9 cellular contexts compared by ENCODE assay signal in the genomic region with DNA sequence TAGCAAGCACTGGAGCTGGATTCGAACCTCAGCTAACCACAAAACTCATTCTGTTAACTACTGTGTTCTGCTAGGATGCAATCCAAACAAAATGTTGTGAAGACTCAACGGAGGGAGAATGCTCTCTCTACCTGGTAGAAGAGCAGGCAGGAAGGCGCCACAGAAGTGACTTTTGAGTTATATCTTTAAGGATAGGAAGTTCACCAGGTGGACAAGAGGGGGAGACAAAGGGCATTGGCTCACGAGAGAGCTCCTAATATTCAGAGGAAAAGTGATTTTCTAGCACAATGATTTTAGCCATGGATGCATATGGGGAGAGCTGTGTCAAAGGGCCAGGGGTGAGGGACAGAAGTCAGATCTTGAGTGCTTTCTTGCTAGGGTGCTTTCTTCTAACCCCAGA.
DNase-seq lines count a peak whose midpoint lies in the region; ATAC-seq, FAIRE-seq and TF ChIP-seq lines count a peak whose summit lies in the region.
"Had no signal": no experiment of that assay in that cellular context is flagged by ENCODE, and none has a peak within 500 bp of the region (broad histone marks: within the 10 kb centered on the region; RNA-seq: fewer than 3 reads in every experiment).

No MANE protein-coding gene starts in this region.

- H3K4me1 ChIP-seq in H1 (replicated peaks in 1 of 4; ENCODE audit: control insufficient read depth in 3 of 4, insufficient read depth in 4 of 4, low read length in 3 of 4): no peaks in the 10 kb centered on the region

- H3K27ac Mint-ChIP-seq in activated CD8-positive, alpha-beta T cell treated with anti-CD3 and anti-CD28 coated beads, Interleukin-2, amount 10 ng/mL, durations not matched to agents 7 days and 5 days: no peak overlapping the region
- no peak overlapping the region for H3K27ac Mint-ChIP-seq in activated CD8-positive, alpha-beta T cell treated with anti-CD3 and anti-CD28 coated beads for 36 hours

- no peaks in the 10 kb centered on the region for H3K9me3 Mint-ChIP-seq in activated CD8-positive, alpha-beta T cell treated with anti-CD3 and anti-CD28 coated beads, Interleukin-2, amount 10 ng/mL, durations not matched to agents 7 days and 5 days (ENCODE audit: insufficient read depth)
- H3K9me3 Mint-ChIP-seq in activated CD8-positive, alpha-beta T cell treated with anti-CD3 and anti-CD28 coated beads for 36 hours: no peaks in the 10 kb centered on the region

- H3K14ac ChIP-seq in H1 (ENCODE audit: insufficient read length): no peak overlapping the region

- no peaks in the 10 kb centered on the region for H3K4me1 Mint-ChIP-seq in activated CD8-positive, alpha-beta T cell treated with anti-CD3 and anti-CD28 coated beads, Interleukin-2, amount 10 ng/mL, durations not matched to agents 7 days and 5 days (ENCODE audit: low read depth)
- H3K4me1 Mint-ChIP-seq in activated CD8-positive, alpha-beta T cell treated with anti-CD3 and anti-CD28 coated beads for 36 hours (ENCODE audit: low read depth): no peaks in the 10 kb centered on the region

- no peak overlapping the region for H3K23ac ChIP-seq in H1 (ENCODE audit: insufficient read length)

- H2AFZ ChIP-seq in H1 (ENCODE audit: low read length): no peak overlapping the region

- no peaks in the 10 kb centered on the region for H3K36me3 ChIP-seq in H1 (ENCODE audit: control insufficient read depth in 2 of 4, insufficient read depth in 4 of 4, low read length in 3 of 4)

- no peak overlapping the region for H3K4me3 ChIP-seq in H1 (ENCODE audit: extremely low read depth in 1 of 4, insufficient read depth in 2 of 4, low read depth in 3 of 4, low read length in 4 of 4)
- no peak overlapping the region for H3K4me3 ChIP-seq in retinal pigment epithelial cell (ENCODE audit: low read length)

- 70% methylated on average over 4 of the region's 4 CpGs; no CpG with 5 or more reads in 1 of the 2 experiments for WGBS in H1 (ENCODE audit: extremely low coverage in 1 of 2, insufficient coverage in 1 of 2, insufficient read length in 1 of 2, insufficient replicate concordance in 2 of 2, low coverage in 1 of 2, low lambda C conversion rate in 2 of 2, missing lambda C conversion rate in 1 of 2), 2 experiments

- no peak overlapping the region for H4K91ac ChIP-seq in H1 (replicated peaks; ENCODE audit: insufficient read length, low read length)

- H3K56ac ChIP-seq in H1 (replicated peaks; ENCODE audit: insufficient read length, low read depth, low read length): no peak overlapping the region

- peak; percentile 37 for DNase-seq in activated CD8-positive, alpha-beta T cell treated with anti-CD3 and anti-CD28 coated beads, Interleukin-2, amount 10 ng/mL, durations not matched to agents 7 days and 5 days
- DNase-seq in activated CD8-positive, alpha-beta T cell treated with anti-CD3 and anti-CD28 coated beads for 36 hours: no peak
- peak; percentile 36 for DNase-seq in M059J (ENCODE audit: low read depth)
- DNase-seq in H1 (ENCODE audit: low read depth in 1 of 2, low spot score in 2 of 2): no peak
- no peak for DNase-seq in retinal pigment epithelial cell (ENCODE audit: low read depth)
- no peak for DNase-seq in activated T-cell treated with anti-CD3 and anti-CD28 coated beads for 4 hours

- H3K4me3 Mint-ChIP-seq in activated CD8-positive, alpha-beta T cell treated with anti-CD3 and anti-CD28 coated beads, Interleukin-2, amount 10 ng/mL, durations not matched to agents 7 days and 5 days: no peak overlapping the region
- H3K4me3 Mint-ChIP-seq in activated CD8-positive, alpha-beta T cell treated with anti-CD3 and anti-CD28 coated beads for 36 hours: no peak overlapping the region

- CTCF ChIA-PET in activated CD8-positive, alpha-beta T cell treated with anti-CD3 and anti-CD28 coated beads, Interleukin-2, amount 10 ng/mL, durations not matched to agents 7 days and 5 days (lab: Charles Lee): interaction anchor here (0.9 to 4.0 kb wide), 11 partner anchors 15 to 169 kb away, joined by 3 to 49 read pairs (median 4); no protein-coding TSS in a partner anchor
- CTCF ChIA-PET in activated CD8-positive, alpha-beta T cell treated with anti-CD3 and anti-CD28 coated beads for 36 hours (lab: Charles Lee): interaction anchor here (0.7 to 2.6 kb wide), 3 partner anchors 9 to 165 kb away, joined by 3 to 10 read pairs (median 3); no protein-coding TSS in a partner anchor
- CTCF ChIA-PET in H1 (lab: Charles Lee; ENCODE audit: partially characterized antibody): interaction anchor here (0.6 to 4.5 kb wide), 43 partner anchors 9 to 252 kb away, joined by 3 to 50 read pairs (median 5); no protein-coding TSS in a partner anchor

- H3K27me3 Mint-ChIP-seq in activated CD8-positive, alpha-beta T cell treated with anti-CD3 and anti-CD28 coated beads, Interleukin-2, amount 10 ng/mL, durations not matched to agents 7 days and 5 days (ENCODE audit: low read depth): peaks cover 33% of the 10 kb centered on the region
- peaks cover 5% of the 10 kb centered on the region for H3K27me3 Mint-ChIP-seq in activated CD8-positive, alpha-beta T cell treated with anti-CD3 and anti-CD28 coated beads for 36 hours

- TF ChIP-seq CTCF in activated CD8-positive, alpha-beta T cell treated with anti-CD3 and anti-CD28 coated beads for 36 hours (IDR thresholded peaks at IDR 0.05): no peak
- TF ChIP-seq CTCF in H1 (IDR thresholded peaks at IDR 0.05; ENCODE audit: control extremely low read depth in 1 of 3, insufficient read depth in 1 of 3, low read depth in 1 of 3, low read length in 3 of 3): peak in 2 of 3 experiments; percentile 69 to 71; a peak in 3 of 4 replicates
- peak; percentile 64 for TF ChIP-seq CTCF in retinal pigment epithelial cell (conservative IDR thresholded peaks at IDR 0.05; ENCODE audit: low read depth, low read length)

- H3K23me2 ChIP-seq in H1 (ENCODE audit: low read depth, low read length): no peaks in the 10 kb centered on the region

- H2BK12ac ChIP-seq in H1 (ENCODE audit: low read depth, low read length): no peak overlapping the region

- no peak overlapping the region for H2AK5ac ChIP-seq in H1 (ENCODE audit: low read depth, low read length)

- no peak overlapping the region for H3K27ac ChIP-seq in H1 (ENCODE audit: low read depth, low read length)
- H3K27ac ChIP-seq: HL-60 had no signal

- no peak for TF ChIP-seq EP300 in H1 (IDR thresholded peaks at IDR 0.05; ENCODE audit: borderline replicate concordance in 1 of 2, low read depth in 2 of 2, low read length in 2 of 2)

- H3K4me2 ChIP-seq in H1 (ENCODE audit: insufficient read depth in 1 of 2, low read depth in 2 of 2, low read length in 2 of 2): no peak overlapping the region

- POLR2A ChIA-PET in activated CD8-positive, alpha-beta T cell treated with anti-CD3 and anti-CD28 coated beads, Interleukin-2, amount 10 ng/mL, durations not matched to agents 7 days and 5 days (lab: Charles Lee): no interaction called here
- POLR2A ChIA-PET in activated CD8-positive, alpha-beta T cell treated with anti-CD3 and anti-CD28 coated beads for 36 hours (lab: Charles Lee): no interaction called here
- POLR2A ChIA-PET in H1 (lab: Charles Lee; ENCODE audit: partially characterized antibody): interaction anchor here (0.7 kb wide), 1 partner anchor 8 kb away, joined by 4 read pairs; no protein-coding TSS in a partner anchor

- peak; percentile 87 for FAIRE-seq in H1 (lab: Jason Lieb, UNC)

- no peaks in the 10 kb centered on the region for H3K79me1 ChIP-seq in H1 (ENCODE audit: low read depth, low read length)

- no peak overlapping the region for H4K5ac ChIP-seq in H1 (ENCODE audit: insufficient read length, low read depth, low read length)

- H3K9ac ChIP-seq in H1 (replicated peaks in 1 of 4; ENCODE audit: extremely low read depth in 1 of 4, low read depth in 3 of 4, low read length in 3 of 4): no peak overlapping the region

- no peak overlapping the region for H2BK15ac ChIP-seq in H1 (ENCODE audit: low read length)

- intact Hi-C loops in activated CD8-positive, alpha-beta T cell treated with anti-CD3 and anti-CD28 coated beads for 36 hours (cut with micrococcal nuclease): no loop called here

- H3K4ac ChIP-seq in H1 (replicated peaks; ENCODE audit: insufficient read length, low read depth, low read length): no peak overlapping the region

- no peaks in the 10 kb centered on the region for H4K20me1 ChIP-seq in H1 (replicated peaks in 1 of 2; ENCODE audit: control insufficient read depth in 1 of 2, insufficient read depth in 2 of 2, low read length in 2 of 2)

- no peak overlapping the region for H4K8ac ChIP-seq in H1 (ENCODE audit: extremely low read depth, insufficient read depth, low read length)

- H3K36me3 Mint-ChIP-seq in activated CD8-positive, alpha-beta T cell treated with anti-CD3 and anti-CD28 coated beads, Interleukin-2, amount 10 ng/mL, durations not matched to agents 7 days and 5 days (ENCODE audit: low read depth): no peaks in the 10 kb centered on the region
- no peaks in the 10 kb centered on the region for H3K36me3 Mint-ChIP-seq in activated CD8-positive, alpha-beta T cell treated with anti-CD3 and anti-CD28 coated beads for 36 hours (ENCODE audit: low read depth)

- H3K79me2 ChIP-seq in H1 (ENCODE audit: control insufficient read depth in 1 of 2, insufficient read depth in 2 of 2, low read length in 2 of 2): no peaks in the 10 kb centered on the region

- TF ChIP-seq POLR2A in H1 (IDR thresholded peaks at IDR 0.05; ENCODE audit: control extremely low read depth in 1 of 2, low read depth in 2 of 2, low read length in 2 of 2): no peak

- H2BK5ac ChIP-seq in H1 (ENCODE audit: low read depth, low read length): no peak overlapping the region

- H2BK120ac ChIP-seq in H1 (replicated peaks; ENCODE audit: low read depth, low read length): no peak overlapping the region

- H2BK20ac ChIP-seq in H1 (ENCODE audit: low read length): no peak overlapping the region

- ATAC-seq in activated CD8-positive, alpha-beta T cell treated with anti-CD3 and anti-CD28 coated beads, Interleukin-2, amount 10 ng/mL, durations not matched to agents 7 days and 5 days: no peak
- no peak for ATAC-seq in activated CD8-positive, alpha-beta T cell treated with anti-CD3 and anti-CD28 coated beads for 36 hours
- ATAC-seq in GM19324 (IDR thresholded peaks at IDR 0.05; ENCODE audit: low FRiP score, unreplicated experiment) (no peak), GM21576 (IDR thresholded peaks at IDR 0.05; ENCODE audit: unreplicated experiment) (no peak)

- TF ChIP-seq RAD21 in H1 (IDR thresholded peaks at IDR 0.05 in 1 of 2, conservative IDR thresholded peaks at IDR 0.05 in 1 of 2; ENCODE audit: low read depth in 2 of 2, low read length in 2 of 2): peak; percentile 64 to 69

- H3K18ac ChIP-seq in H1 (ENCODE audit: extremely low read depth, low read length): no peak overlapping the region

- H3K9me3 ChIP-seq in H1 (ENCODE audit: insufficient read depth in 2 of 2, low read depth in 1 of 2, low read length in 1 of 2): no peaks in the 10 kb centered on the region

- no peaks in the 10 kb centered on the region for H3K27me3 ChIP-seq in H1 (replicated peaks in 1 of 4; ENCODE audit: control insufficient read depth in 3 of 4, extremely low read depth in 1 of 4, insufficient read depth in 3 of 4, low read length in 3 of 4)

TF ChIP-seq in H1, 55 proteins besides CTCF, POLR2A, EP300 and RAD21 (continues in another document):
- TF ChIP-seq BRCA1 (IDR thresholded peaks at IDR 0.05; ENCODE audit: low read depth, low read length): no peak
- no peak for TF ChIP-seq RBBP5 (IDR thresholded peaks at IDR 0.05; ENCODE audit: borderline replicate concordance, low read depth, low read length)

Comparison
In these comparisons a context has a peak if more than half of its experiments do, and no peak if none do; other contexts are left out.
1. DNase-seq: peak in activated CD8-positive, alpha-beta T cell treated with anti-CD3 and anti-CD28 coated beads, Interleukin-2, amount 10 ng/mL, durations not matched to agents 7 days and 5 days (single experiment) and M059J (single experiment); none in activated CD8-positive, alpha-beta T cell treated with anti-CD3 and anti-CD28 coated beads for 36 hours (single experiment), H1 (0 of 2), retinal pigment epithelial cell (single experiment) and activated T-cell treated with anti-CD3 and anti-CD28 coated beads for 4 hours (single experiment).